Comparison of ENCODE assay signal across 22 cellular contexts in genomic region chr5:76867027-76867426, GRCh38. TPM values are rescaled to one million over a fixed set of nuclear protein-coding genes. Genes with fewer than 3 reads are reported as not detected.
DNase-seq lines count a peak whose midpoint lies in the region; ATAC-seq, FAIRE-seq and TF ChIP-seq lines count a peak whose summit lies in the region.
"Had no signal": no experiment of that assay in that cellular context is flagged by ENCODE, and none has a peak within 500 bp of the region (broad histone marks: within the 10 kb centered on the region; RNA-seq: fewer than 3 reads in every experiment).

No MANE protein-coding gene starts in this region.

- peaks cover 10% of the 10 kb centered on the region for H3K4me1 Mint-ChIP-seq in GM23338
- no peaks in the 10 kb centered on the region for H3K4me1 Mint-ChIP-seq in stimulated activated naive B cell treated with anti-CD40 and anti-IgM and Interleukin-4, amounts not matched to agents 10 μg/mL and 1 μg/mL and 100 μg/mL, for 72 hours
- H3K4me1 Mint-ChIP-seq in activated CD8-positive, alpha-beta T cell treated with anti-CD3 and anti-CD28 coated beads for 36 hours (ENCODE audit: low read depth) = peaks cover 3% of the 10 kb centered on the region
- H3K4me1 Mint-ChIP-seq in activated naive CD8-positive, alpha-beta T cell treated with anti-CD3 and anti-CD28 coated beads, Interleukin-2, amount 50 U/mL, for 24 hours = no peaks in the 10 kb centered on the region

- H3F3A ChIP-seq in GM23338 (replicated peaks; ENCODE audit: low read depth) = no peaks in the 10 kb centered on the region
- peaks cover 9% of the 10 kb centered on the region; the same call in 1 of the 2 replicates for H3F3A ChIP-seq in PC-9 (ENCODE audit: insufficient read depth, low read depth)

- DNase-seq in GM23338 (ENCODE audit: low spot score) (no peak), PC-9 (no peak), endothelial cell of umbilical vein (ENCODE audit: low read depth, low spot score) (no peak), NOMO-1 treated with dmso at 0.1 percent for 144 hours (lab: John Stamatoyannopoulos, UW; ENCODE audit: unreplicated experiment) (no peak), glomerular visceral epithelial cell (ENCODE audit: extremely low spot score) (no peak)
- no peak for DNase-seq in stimulated activated naive B cell treated with anti-CD40 and anti-IgM and Interleukin-4, amounts not matched to agents 10 μg/mL and 1 μg/mL and 100 μg/mL, for 72 hours
- DNase-seq in activated CD8-positive, alpha-beta T cell treated with anti-CD3 and anti-CD28 coated beads for 36 hours = no peak
- no peak for DNase-seq in activated naive CD8-positive, alpha-beta T cell treated with anti-CD3 and anti-CD28 coated beads, Interleukin-2, amount 50 U/mL, for 24 hours
- DNase-seq: BE2C; CD4-positive, alpha-beta memory T cell; DMS79; GDM1; H7; NCI-H187; NCI-H526 treated with DMSO at 0.1 percent for 48 hours; T-helper 1 cell had no signal

- H3K9me2 ChIP-seq in GM23338 (ENCODE audit: insufficient read depth) (no peaks in the 10 kb centered on the region), PC-9 (ENCODE audit: insufficient read depth) (no peaks in the 10 kb centered on the region)

- POLR2A ChIA-PET in PC-9 (lab: Charles Lee; ENCODE audit: unreplicated experiment) = interaction anchor here (0.6 kb wide), 2 partner anchors 23 to 186 kb away, joined by 3 to 4 read pairs; no protein-coding TSS in a partner anchor
- POLR2A ChIA-PET in endothelial cell of umbilical vein (lab: Charles Lee) = no interaction called here
- POLR2A ChIA-PET in activated CD8-positive, alpha-beta T cell treated with anti-CD3 and anti-CD28 coated beads for 36 hours (lab: Charles Lee) = no interaction called here

- FAIRE-seq in endothelial cell of umbilical vein (lab: Jason Lieb, UNC) = no peak
- FAIRE-seq: D721Med had no signal

- H4K20me1 ChIP-seq in GM23338 (replicated peaks; ENCODE audit: insufficient read depth) (no peaks in the 10 kb centered on the region), PC-9 (ENCODE audit: insufficient read depth) (no peaks in the 10 kb centered on the region), endothelial cell of umbilical vein (replicated peaks; ENCODE audit: control insufficient read depth, extremely low read depth, insufficient read depth, low read length) (no peaks in the 10 kb centered on the region)

- no peak for ATAC-seq in GM23338
- ATAC-seq in stimulated activated naive B cell treated with anti-CD40 and anti-IgM and Interleukin-4, amounts not matched to agents 10 μg/mL and 1 μg/mL and 100 μg/mL, for 72 hours (replicated peaks) = no peak
- no peak for ATAC-seq in activated CD8-positive, alpha-beta T cell treated with anti-CD3 and anti-CD28 coated beads for 36 hours
- ATAC-seq in activated naive CD8-positive, alpha-beta T cell treated with anti-CD3 and anti-CD28 coated beads, Interleukin-2, amount 50 U/mL, for 24 hours = no peak

- no peaks in the 10 kb centered on the region for H3K9me3 Mint-ChIP-seq in GM23338
- no peaks in the 10 kb centered on the region for H3K9me3 Mint-ChIP-seq in stimulated activated naive B cell treated with anti-CD40 and anti-IgM and Interleukin-4, amounts not matched to agents 10 μg/mL and 1 μg/mL and 100 μg/mL, for 72 hours
- H3K9me3 Mint-ChIP-seq in activated CD8-positive, alpha-beta T cell treated with anti-CD3 and anti-CD28 coated beads for 36 hours = no peaks in the 10 kb centered on the region
- no peaks in the 10 kb centered on the region for H3K9me3 Mint-ChIP-seq in activated naive CD8-positive, alpha-beta T cell treated with anti-CD3 and anti-CD28 coated beads, Interleukin-2, amount 50 U/mL, for 24 hours
- H3K9me3 Mint-ChIP-seq: CD4-positive, alpha-beta memory T cell; IgD-negative memory B cell had no signal

- no peak overlapping the region for H3K9ac ChIP-seq in endothelial cell of umbilical vein (replicated peaks; ENCODE audit: extremely low read depth, insufficient read depth, low read length)

- H3K27ac ChIP-seq in GM23338 (ENCODE audit: low read depth) (no peak overlapping the region), PC-9 (peak overlapping the region; percentile 62), endothelial cell of umbilical vein (ENCODE audit: insufficient read depth, low read depth, low read length) (no peak overlapping the region)

- no peaks in the 10 kb centered on the region for H3K36me3 Mint-ChIP-seq in GM23338 (ENCODE audit: low read depth)
- no peaks in the 10 kb centered on the region for H3K36me3 Mint-ChIP-seq in stimulated activated naive B cell treated with anti-CD40 and anti-IgM and Interleukin-4, amounts not matched to agents 10 μg/mL and 1 μg/mL and 100 μg/mL, for 72 hours
- no peaks in the 10 kb centered on the region for H3K36me3 Mint-ChIP-seq in activated CD8-positive, alpha-beta T cell treated with anti-CD3 and anti-CD28 coated beads for 36 hours (ENCODE audit: low read depth)
- no peaks in the 10 kb centered on the region for H3K36me3 Mint-ChIP-seq in activated naive CD8-positive, alpha-beta T cell treated with anti-CD3 and anti-CD28 coated beads, Interleukin-2, amount 50 U/mL, for 24 hours (ENCODE audit: low read depth)
- H3K36me3 Mint-ChIP-seq: CD4-positive, alpha-beta memory T cell; IgD-negative memory B cell had no signal

- H3K79me2 ChIP-seq in GM23338 (replicated peaks; ENCODE audit: insufficient read depth) (no peaks in the 10 kb centered on the region), PC-9 (ENCODE audit: low read depth) (no peaks in the 10 kb centered on the region), endothelial cell of umbilical vein (ENCODE audit: control insufficient read depth, insufficient read depth, low read length) (no peaks in the 10 kb centered on the region)

- H3K36me3 ChIP-seq in GM23338 (ENCODE audit: insufficient read depth) = no peaks in the 10 kb centered on the region
- no peaks in the 10 kb centered on the region for H3K36me3 ChIP-seq in PC-9 (ENCODE audit: low read depth)
- no peaks in the 10 kb centered on the region for H3K36me3 ChIP-seq in endothelial cell of umbilical vein (ENCODE audit: control insufficient read depth in 2 of 2, extremely low read depth in 1 of 2, insufficient read depth in 2 of 2, low read length in 2 of 2)
- H3K36me3 ChIP-seq: BE2C had no signal

- BruUV-seq in PC-9 (replicated peaks; lab: Mats Ljungman, UMichigan) (no TSS peak), endothelial cell of umbilical vein (replicated peaks; lab: Mats Ljungman, UMichigan) (no TSS peak)

- no peak overlapping the region for H3K27ac Mint-ChIP-seq in GM23338
- H3K27ac Mint-ChIP-seq in stimulated activated naive B cell treated with anti-CD40 and anti-IgM and Interleukin-4, amounts not matched to agents 10 μg/mL and 1 μg/mL and 100 μg/mL, for 72 hours = peak overlapping the region; percentile 31
- H3K27ac Mint-ChIP-seq in activated CD8-positive, alpha-beta T cell treated with anti-CD3 and anti-CD28 coated beads for 36 hours = no peak overlapping the region
- no peak overlapping the region for H3K27ac Mint-ChIP-seq in activated naive CD8-positive, alpha-beta T cell treated with anti-CD3 and anti-CD28 coated beads, Interleukin-2, amount 50 U/mL, for 24 hours
- H3K27ac Mint-ChIP-seq: IgD-negative memory B cell had no signal

- H3K27me3 Mint-ChIP-seq in GM23338 (ENCODE audit: insufficient read depth, low read depth, poor library complexity) = peaks cover 5% of the 10 kb centered on the region
- no peaks in the 10 kb centered on the region for H3K27me3 Mint-ChIP-seq in stimulated activated naive B cell treated with anti-CD40 and anti-IgM and Interleukin-4, amounts not matched to agents 10 μg/mL and 1 μg/mL and 100 μg/mL, for 72 hours
- no peaks in the 10 kb centered on the region for H3K27me3 Mint-ChIP-seq in activated CD8-positive, alpha-beta T cell treated with anti-CD3 and anti-CD28 coated beads for 36 hours
- no peaks in the 10 kb centered on the region for H3K27me3 Mint-ChIP-seq in activated naive CD8-positive, alpha-beta T cell treated with anti-CD3 and anti-CD28 coated beads, Interleukin-2, amount 50 U/mL, for 24 hours
- H3K27me3 Mint-ChIP-seq: CD4-positive, alpha-beta memory T cell; IgD-negative memory B cell had no signal

- H3K4me3 ChIP-seq in GM23338 (no peak overlapping the region), PC-9 (no peak overlapping the region), endothelial cell of umbilical vein (replicated peaks in 1 of 3; ENCODE audit: insufficient read depth in 1 of 3, low read depth in 1 of 3, low read length in 3 of 3) (no peak overlapping the region)

- no peaks in the 10 kb centered on the region for H3K27me3 ChIP-seq in GM23338 (ENCODE audit: insufficient read depth)
- no peaks in the 10 kb centered on the region for H3K27me3 ChIP-seq in PC-9 (ENCODE audit: insufficient read depth, low read depth)
- H3K27me3 ChIP-seq in endothelial cell of umbilical vein (ENCODE audit: control insufficient read depth in 2 of 2, insufficient read depth in 2 of 2, low read length in 2 of 2) = no peaks in the 10 kb centered on the region
- H3K27me3 ChIP-seq: BE2C had no signal

- H2AFZ ChIP-seq in GM23338 (0 out of 2 replicates have a peak overlapping the region, but pooled peaks have one; percentile 69), PC-9 (no peak overlapping the region), endothelial cell of umbilical vein (ENCODE audit: low read depth, low read length) (peak overlapping the region; percentile 58)

- no peak overlapping the region for H3K4me3 Mint-ChIP-seq in GM23338
- H3K4me3 Mint-ChIP-seq in stimulated activated naive B cell treated with anti-CD40 and anti-IgM and Interleukin-4, amounts not matched to agents 10 μg/mL and 1 μg/mL and 100 μg/mL, for 72 hours = no peak overlapping the region
- no peak overlapping the region for H3K4me3 Mint-ChIP-seq in activated CD8-positive, alpha-beta T cell treated with anti-CD3 and anti-CD28 coated beads for 36 hours
- no peak overlapping the region for H3K4me3 Mint-ChIP-seq in activated naive CD8-positive, alpha-beta T cell treated with anti-CD3 and anti-CD28 coated beads, Interleukin-2, amount 50 U/mL, for 24 hours
- H3K4me3 Mint-ChIP-seq: CD4-positive, alpha-beta memory T cell had no signal

- H3K4me2 ChIP-seq in GM23338 = no peak overlapping the region
- H3K4me2 ChIP-seq in PC-9 = peak overlapping the region; percentile 62
- H3K4me2 ChIP-seq in endothelial cell of umbilical vein (ENCODE audit: insufficient read depth, low read length) = no peak overlapping the region

- H3K9me3 ChIP-seq in PC-9 (ENCODE audit: insufficient read depth, low read depth) = no peaks in the 10 kb centered on the region
- H3K9me3 ChIP-seq in endothelial cell of umbilical vein (replicated peaks; ENCODE audit: control insufficient read depth, insufficient read depth, low read length) = no peaks in the 10 kb centered on the region
- H3K9me3 ChIP-seq: BE2C had no signal

- no peaks in the 10 kb centered on the region for H3K9me1 ChIP-seq in endothelial cell of umbilical vein (replicated peaks; ENCODE audit: control insufficient read depth, extremely low read depth, insufficient read depth, low read length)

- peaks cover 3% of the 10 kb centered on the region; the same call in 1 of the 2 replicates for H3K4me1 ChIP-seq in GM23338 (ENCODE audit: insufficient read depth)
- H3K4me1 ChIP-seq in PC-9 (replicated peaks; ENCODE audit: insufficient read depth) = peaks cover 24% of the 10 kb centered on the region
- no peaks in the 10 kb centered on the region for H3K4me1 ChIP-seq in endothelial cell of umbilical vein (ENCODE audit: control insufficient read depth, extremely low read depth, insufficient read depth, low read length)
- H3K4me1 ChIP-seq: BE2C had no signal

- CTCF ChIA-PET in PC-9 (lab: Charles Lee) (interaction anchor here (0.7 to 1.0 kb wide), 2 partner anchors 259 to 277 kb away, joined by 3 read pairs; no protein-coding TSS in a partner anchor), endothelial cell of umbilical vein (lab: Charles Lee) (interaction anchor here (0.6 to 5.6 kb wide), 8 partner anchors 48 to 625 kb away, joined by 3 to 63 read pairs (median 8); partner anchors contain the start of genes F2RL1 and WDR41)
- CTCF ChIA-PET in activated CD8-positive, alpha-beta T cell treated with anti-CD3 and anti-CD28 coated beads for 36 hours (lab: Charles Lee) = interaction anchor here (1.0 to 2.6 kb wide), 4 partner anchors 9 to 210 kb away, joined by 3 to 17 read pairs (median 5); no protein-coding TSS in a partner anchor

- dilution Hi-C loops in endothelial cell of umbilical vein (cut with MboI; ENCODE audit: extremely low pct_ligation_motif_present, low sequenced_read_pairs) = no loop called here

- intact Hi-C loops in PC-9 (cut with micrococcal nuclease; ENCODE audit: unreplicated experiment) = loop anchor here (5.0 to 10.0 kb wide), 3 partner anchors 95 to 275 kb away; partner anchors contain the start of gene F2R
- intact Hi-C loops in endothelial cell of umbilical vein (cut with micrococcal nuclease) = loop anchor here (5.0 to 10.0 kb wide), 4 partner anchors 90 to 1288 kb away; partner anchors contain the start of gene OTP
- intact Hi-C loops in activated CD8-positive, alpha-beta T cell treated with anti-CD3 and anti-CD28 coated beads for 36 hours (cut with micrococcal nuclease) = no loop called here

- TF ChIP-seq CTCF in GM23338 (conservative IDR thresholded peaks at IDR 0.05; ENCODE audit: low read depth in 2 of 2) (no peak), PC-9 (conservative IDR thresholded peaks at IDR 0.05) (no peak), endothelial cell of umbilical vein (IDR thresholded peaks at IDR 0.05; ENCODE audit: extremely low read depth in 1 of 2, insufficient read depth in 1 of 2, low read depth in 1 of 2, low read length in 2 of 2) (no peak)
- no peak for TF ChIP-seq CTCF in activated CD8-positive, alpha-beta T cell treated with anti-CD3 and anti-CD28 coated beads for 36 hours (IDR thresholded peaks at IDR 0.05)

- no peak for TF ChIP-seq POLR2A in endothelial cell of umbilical vein (IDR thresholded peaks at IDR 0.05; ENCODE audit: low read depth, low read length)

RNA-seq across cellular contexts. Expression of gene S100Z, which starts 17.2 kb away (rescaled TPM):
- total RNA-seq in GM23338 (2014; rRNA removed; shearing (Covaris generic)) = not detected in 2 replicates
- polyA plus RNA-seq in GM23338 (2016; fragmentation: Nextera tagmentation; extraction: Ambion mirVana) = not detected in 2 replicates
- not detected in 2 replicates for total RNA-seq in PC-9 (2021)
- not detected in 2 replicates for total RNA-seq in endothelial cell of umbilical vein
- not detected in 2 replicates for polyA plus RNA-seq in endothelial cell of umbilical vein
- not detected in 2 replicates for polyA plus RNA-seq in endothelial cell of umbilical vein (2011; cell fraction: cytosol; rRNA removed)
- polyA plus RNA-seq in endothelial cell of umbilical vein (2011; cell fraction: nucleus; rRNA removed) = not detected in 2 replicates
- not detected in 2 replicates for polyA plus RNA-seq in endothelial cell of umbilical vein (2012)
- polyA minus RNA-seq in endothelial cell of umbilical vein = not detected in 2 replicates
- polyA minus RNA-seq in endothelial cell of umbilical vein (2011; cell fraction: cytosol; rRNA and poly(A)+ RNA removed) = not detected
- not detected in 2 replicates for polyA minus RNA-seq in endothelial cell of umbilical vein (2011; cell fraction: nucleus; rRNA and poly(A)+ RNA removed)
- total RNA-seq in activated CD8-positive, alpha-beta T cell treated with anti-CD3 and anti-CD28 coated beads for 36 hours = under 1 TPM; 0.36 to 0.81 TPM
- total RNA-seq: HT1080, LHCN-M2, SK-MEL-5 had no signal
- polyA plus RNA-seq: AG04450 had no signal

RNA-seq across cellular contexts. Expression of gene F2RL1, which starts 48.2 kb away (rescaled TPM):
- 27.1 and 32.1 TPM in 2 replicates for total RNA-seq in GM23338 (2014; rRNA removed; shearing (Covaris generic))
- 15.3 and 16.2 TPM in 2 replicates for polyA plus RNA-seq in GM23338 (2016; fragmentation: Nextera tagmentation; extraction: Ambion mirVana)
- total RNA-seq in PC-9 (2021) = 34.5 and 34.6 TPM in 2 replicates
- 21.9 and 42.6 TPM in 2 replicates for total RNA-seq in endothelial cell of umbilical vein
- 20.7 and 21.8 TPM in 2 replicates for polyA plus RNA-seq in endothelial cell of umbilical vein
- polyA plus RNA-seq in endothelial cell of umbilical vein (2011; cell fraction: cytosol; rRNA removed) = 20.4 and 21.6 TPM in 2 replicates
- polyA plus RNA-seq in endothelial cell of umbilical vein (2011; cell fraction: nucleus; rRNA removed) = 9.3 and 11.9 TPM in 2 replicates
- polyA plus RNA-seq in endothelial cell of umbilical vein (2012) = 68.7 and 80.5 TPM in 2 replicates
- 63.3 and 82.4 TPM in 2 replicates for polyA minus RNA-seq in endothelial cell of umbilical vein
- not detected for polyA minus RNA-seq in endothelial cell of umbilical vein (2011; cell fraction: cytosol; rRNA and poly(A)+ RNA removed)
- polyA minus RNA-seq in endothelial cell of umbilical vein (2011; cell fraction: nucleus; rRNA and poly(A)+ RNA removed) = 11.8 and 23.2 TPM in 2 replicates
- total RNA-seq in activated CD8-positive, alpha-beta T cell treated with anti-CD3 and anti-CD28 coated beads for 36 hours = 1 to 10 TPM; 1.8 to 2.2 TPM
